Comparison of ENCODE assay signal across 8 cellular contexts in the genomic region with DNA sequence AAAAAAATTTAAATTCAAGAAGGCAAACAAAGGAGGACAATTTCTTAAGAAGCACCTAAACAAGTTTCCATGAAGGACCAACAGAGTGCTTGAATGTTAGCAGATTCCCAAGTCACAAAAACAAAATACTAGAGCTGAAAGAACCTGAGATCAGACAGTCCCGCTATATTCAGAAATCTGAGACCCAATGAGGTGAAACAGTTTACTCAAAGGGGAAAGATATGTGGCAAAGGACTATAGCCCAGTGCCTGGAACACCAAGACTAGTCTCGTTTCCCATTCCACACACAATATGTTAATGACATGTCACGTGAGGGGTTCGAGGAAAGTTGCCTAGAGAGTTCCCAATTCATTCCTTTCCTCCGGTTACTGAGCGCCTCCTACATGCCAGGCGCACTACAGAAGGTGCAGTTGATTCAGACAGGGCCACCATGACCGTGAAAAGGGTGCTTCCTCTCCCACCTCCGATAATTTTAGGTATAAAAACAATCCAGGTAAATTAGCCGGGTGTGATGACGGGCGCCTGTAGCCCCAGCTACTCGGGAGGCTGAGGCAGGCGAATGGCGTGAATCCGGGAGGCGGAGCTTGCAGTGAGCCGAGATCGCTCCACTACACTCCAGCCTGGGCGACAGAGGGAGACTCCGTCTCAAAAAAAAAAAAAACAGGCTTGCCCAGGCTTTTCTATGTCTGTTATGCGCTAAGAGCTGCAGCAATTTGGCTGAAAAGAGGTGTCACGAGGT. TPM values are rescaled to one million over a fixed set of nuclear protein-coding genes. Genes with fewer than 3 reads are reported as not detected.
A peak's percentile ranks its signal among the peaks of the same experiment; 100 is the strongest.
DNase-seq lines count a peak whose midpoint lies in the region; ATAC-seq and TF ChIP-seq lines count a peak whose summit lies in the region.

No MANE protein-coding gene starts in this region.

- no peaks in the 10 kb centered on the region for H3K9me3 Mint-ChIP-seq in activated CD8-positive, alpha-beta T cell treated with anti-CD3 and anti-CD28 coated beads for 36 hours
- no peaks in the 10 kb centered on the region for H3K9me3 Mint-ChIP-seq in effector memory CD8-positive, alpha-beta T cell
- no peaks in the 10 kb centered on the region for H3K9me3 Mint-ChIP-seq in memory B cell

- no peaks in the 10 kb centered on the region for H3K27me3 Mint-ChIP-seq in activated CD8-positive, alpha-beta T cell treated with anti-CD3 and anti-CD28 coated beads for 36 hours
- no peaks in the 10 kb centered on the region for H3K27me3 Mint-ChIP-seq in effector memory CD8-positive, alpha-beta T cell
- no peaks in the 10 kb centered on the region for H3K27me3 Mint-ChIP-seq in memory B cell

- intact Hi-C loops in activated CD8-positive, alpha-beta T cell treated with anti-CD3 and anti-CD28 coated beads for 36 hours (cut with micrococcal nuclease): no loop called here

- peak overlapping the region; percentile 86 for H3K27ac ChIP-seq in C4-2B

- H3K36me3 Mint-ChIP-seq in activated CD8-positive, alpha-beta T cell treated with anti-CD3 and anti-CD28 coated beads for 36 hours (ENCODE audit: low read depth): peaks cover 1% of the 10 kb centered on the region
- peaks cover 9% of the 10 kb centered on the region for H3K36me3 Mint-ChIP-seq in effector memory CD8-positive, alpha-beta T cell (ENCODE audit: insufficient read depth)
- peaks cover 2% of the 10 kb centered on the region for H3K36me3 Mint-ChIP-seq in memory B cell

- CTCF ChIA-PET in activated CD8-positive, alpha-beta T cell treated with anti-CD3 and anti-CD28 coated beads for 36 hours (lab: Charles Lee): interaction anchor here (1.0 to 1.1 kb wide), 3 partner anchors 32 to 168 kb away, joined by 4 read pairs; no protein-coding TSS in a partner anchor

- POLR2A ChIA-PET in activated CD8-positive, alpha-beta T cell treated with anti-CD3 and anti-CD28 coated beads for 36 hours (lab: Charles Lee): interaction anchor here (0.5 to 1.0 kb wide), 2 partner anchors 39 to 1301 kb away, joined by 3 to 4 read pairs; no protein-coding TSS in a partner anchor

- TF ChIP-seq CTCF in C4-2B (conservative IDR thresholded peaks at IDR 0.05): peak; percentile 35
- peak; percentile 16 for TF ChIP-seq CTCF in activated CD8-positive, alpha-beta T cell treated with anti-CD3 and anti-CD28 coated beads for 36 hours (IDR thresholded peaks at IDR 0.05)

- peak overlapping the region; percentile 97 for H3K27ac Mint-ChIP-seq in activated CD8-positive, alpha-beta T cell treated with anti-CD3 and anti-CD28 coated beads for 36 hours
- peak overlapping the region; percentile 95 to 97 for H3K27ac Mint-ChIP-seq in effector memory CD8-positive, alpha-beta T cell
- H3K27ac Mint-ChIP-seq in memory B cell: peak overlapping the region; percentile 95

- DNase-seq in NCI-H524 treated with DMSO at 0.1 percent for 48 hours (lab: John Stamatoyannopoulos, UW) (peak; percentile 55), memory B cell (ENCODE audit: low spot score in 2 of 2) (no peak)
- peak; percentile 58 for DNase-seq in activated CD8-positive, alpha-beta T cell treated with anti-CD3 and anti-CD28 coated beads for 36 hours
- DNase-seq in effector memory CD8-positive, alpha-beta T cell: no peak
- DNase-seq in stimulated activated CD8-positive, alpha-beta memory T cell treated with anti-CD3 and anti-CD28 coated beads, Interleukin-15, amount 100 ng/mL, for 24 hours (ENCODE audit: low read depth): peak; percentile 7

- H3K4me3 Mint-ChIP-seq in activated CD8-positive, alpha-beta T cell treated with anti-CD3 and anti-CD28 coated beads for 36 hours: peak overlapping the region; percentile 95
- H3K4me3 Mint-ChIP-seq in effector memory CD8-positive, alpha-beta T cell: peak overlapping the region; percentile 93 to 96
- H3K4me3 Mint-ChIP-seq in memory B cell: peak overlapping the region; percentile 96

- peaks cover 25% of the 10 kb centered on the region for H3K4me1 Mint-ChIP-seq in activated CD8-positive, alpha-beta T cell treated with anti-CD3 and anti-CD28 coated beads for 36 hours (ENCODE audit: low read depth)
- peaks cover 9 to 14% of the 10 kb centered on the region in 2 donors for H3K4me1 Mint-ChIP-seq in effector memory CD8-positive, alpha-beta T cell (ENCODE audit: low read depth in 2 of 2)
- peaks cover 23% of the 10 kb centered on the region for H3K4me1 Mint-ChIP-seq in memory B cell

- ATAC-seq in GM19372 (IDR thresholded peaks at IDR 0.05; ENCODE audit: low read depth, unreplicated experiment) (peak; percentile 29), HG03469 (IDR thresholded peaks at IDR 0.05; ENCODE audit: unreplicated experiment) (peak; percentile 9), memory B cell (ENCODE audit: low read depth) (peak; percentile 64)
- ATAC-seq in activated CD8-positive, alpha-beta T cell treated with anti-CD3 and anti-CD28 coated beads for 36 hours: peak; percentile 70
- peak; percentile 71 for ATAC-seq in effector memory CD8-positive, alpha-beta T cell (replicated peaks)

RNA-seq across cellular contexts. Expression of gene SRBD1, which starts 0.6 kb away (rescaled TPM):
- total RNA-seq in activated CD8-positive, alpha-beta T cell treated with anti-CD3 and anti-CD28 coated beads for 36 hours: 10 to 100 TPM; 14.8 to 21.7 TPM

RNA-seq across cellular contexts. Expression of gene PRKCE, which starts 41.0 kb away (rescaled TPM):
- 10 to 100 TPM; 11.5 to 11.9 TPM for total RNA-seq in activated CD8-positive, alpha-beta T cell treated with anti-CD3 and anti-CD28 coated beads for 36 hours

Comparison
In these comparisons a context has a peak if more than half of its experiments do, and no peak if none do; other contexts are left out.
1. ATAC-seq: peak in every context shown above with its lines; median percentile 71 in effector memory CD8-positive, alpha-beta T cell; 70 in activated CD8-positive, alpha-beta T cell treated with anti-CD3 and anti-CD28 coated beads for 36 hours; 64 in memory B cell; 29 in GM19372; 9 in HG03469.
2. DNase-seq: peak in NCI-H524 treated with DMSO at 0.1 percent for 48 hours (single experiment), activated CD8-positive, alpha-beta T cell treated with anti-CD3 and anti-CD28 coated beads for 36 hours (single experiment) and stimulated activated CD8-positive, alpha-beta memory T cell treated with anti-CD3 and anti-CD28 coated beads, Interleukin-15, amount 100 ng/mL, for 24 hours (single experiment); none in effector memory CD8-positive, alpha-beta T cell (0 of 3) and memory B cell (0 of 2).
3. Peak in every context shown above with its lines, with median percentiles within 50 percentile points of each other: H3K27ac Mint-ChIP-seq and H3K4me3 Mint-ChIP-seq.